In genomic region chr14:81415781-81416180, GRCh38 we compare ENCODE assay signal across 24 cellular contexts. TPM values are rescaled to one million over a fixed set of nuclear protein-coding genes. Genes with fewer than 3 reads are reported as not detected.
"Had no signal": no experiment of that assay in that cellular context is flagged by ENCODE, and none has a peak within 500 bp of the region (broad histone marks: within the 10 kb centered on the region; RNA-seq: fewer than 3 reads in every experiment).

No MANE protein-coding gene starts in this region.

- FAIRE-seq: endothelial cell of umbilical vein had no signal

- H3K27ac Mint-ChIP-seq: activated CD4-positive, alpha-beta T cell treated with anti-CD3 and anti-CD28 coated beads, Interleukin-2, amount 10 ng/mL, durations not matched to agents 24 days and 14 days; activated CD8-positive, alpha-beta memory T cell treated with anti-CD3 and anti-CD28 coated beads, Interleukin-2, amount 10 ng/mL, durations not matched to agents 7 days and 5 days; activated CD8-positive, alpha-beta T cell treated with anti-CD3 and anti-CD28 coated beads for 36 hours; activated naive CD4-positive, alpha-beta T cell treated with anti-CD3 and anti-CD28 coated beads, Interleukin-2, amount 10 ng/mL, durations not matched to agents 7 days and 5 days; effector memory CD8-positive, alpha-beta T cell; stimulated activated naive CD8-positive, alpha-beta T cell treated with anti-CD3 and anti-CD28 coated beads, Interleukin-15, Interleukin-2, amounts not matched to agents 100 ng/mL and 50 ng/mL, for 24 hours; T-helper 1 cell treated with Interleukin-12 subunit alpha and Interleukin-12 subunit beta and Interleukin-4 antibody, amounts not matched to agents 30 μg/mL and 1 μg/mL, for 36 hours had no signal

- H3K9me3 ChIP-seq: tibial nerve had no signal

- H3K36me3 Mint-ChIP-seq: activated CD8-positive, alpha-beta memory T cell treated with anti-CD3 and anti-CD28 coated beads, Interleukin-2, amount 10 ng/mL, durations not matched to agents 7 days and 5 days; activated naive CD4-positive, alpha-beta T cell treated with anti-CD3 and anti-CD28 coated beads, Interleukin-2, amount 10 ng/mL, durations not matched to agents 7 days and 5 days had no signal

- H3K4me1 Mint-ChIP-seq: activated CD4-positive, alpha-beta T cell treated with anti-CD3 and anti-CD28 coated beads, Interleukin-2, amount 10 ng/mL, durations not matched to agents 24 days and 14 days had no signal

- H3K27ac ChIP-seq: brain microvascular endothelial cell, tibial nerve had no signal

- H3K36me3 ChIP-seq: brain microvascular endothelial cell, tibial nerve had no signal

- ATAC-seq: activated CD4-positive, CD25-positive, alpha-beta regulatory T cell treated with anti-CD3 and anti-CD28 coated beads, Interleukin-2, amount 50 U/mL, for 24 hours; activated CD8-positive, alpha-beta memory T cell treated with anti-CD3 and anti-CD28 coated beads, Interleukin-2, amount 10 ng/mL, durations not matched to agents 7 days and 5 days; activated CD8-positive, alpha-beta T cell treated with anti-CD3 and anti-CD28 coated beads for 36 hours; esophagus mucosa had no signal

- H3K4me3 Mint-ChIP-seq: activated CD4-positive, alpha-beta T cell treated with anti-CD3 and anti-CD28 coated beads, Interleukin-2, amount 10 ng/mL, durations not matched to agents 24 days and 14 days; activated CD8-positive, alpha-beta memory T cell treated with anti-CD3 and anti-CD28 coated beads, Interleukin-2, amount 10 ng/mL, durations not matched to agents 7 days and 5 days; activated CD8-positive, alpha-beta T cell treated with anti-CD3 and anti-CD28 coated beads for 36 hours; activated naive CD4-positive, alpha-beta T cell treated with anti-CD3 and anti-CD28 coated beads, Interleukin-2, amount 10 ng/mL, durations not matched to agents 7 days and 5 days; effector memory CD8-positive, alpha-beta T cell; stimulated activated naive CD8-positive, alpha-beta T cell treated with anti-CD3 and anti-CD28 coated beads, Interleukin-15, Interleukin-2, amounts not matched to agents 100 ng/mL and 50 ng/mL, for 24 hours; T-helper 1 cell treated with Interleukin-12 subunit alpha and Interleukin-12 subunit beta and Interleukin-4 antibody, amounts not matched to agents 30 μg/mL and 1 μg/mL, for 36 hours had no signal

- H3K27me3 ChIP-seq: brain microvascular endothelial cell, dorsolateral prefrontal cortex, tibial nerve had no signal

- DNase-seq: activated CD4-positive, alpha-beta T cell treated with anti-CD3 and anti-CD28 coated beads, Interleukin-2, amount 10 ng/mL, durations not matched to agents 24 days and 14 days; activated CD8-positive, alpha-beta memory T cell treated with anti-CD3 and anti-CD28 coated beads, Interleukin-2, amount 10 ng/mL, durations not matched to agents 7 days and 5 days; activated CD8-positive, alpha-beta T cell treated with anti-CD3 and anti-CD28 coated beads for 36 hours; activated effector memory CD4-positive, alpha-beta T cell treated with anti-CD3 and anti-CD28 coated beads, Interleukin-2, amount 50 U/mL, for 16 hours; activated naive CD4-positive, alpha-beta T cell treated with anti-CD3 and anti-CD28 coated beads, Interleukin-2, amount 10 ng/mL, durations not matched to agents 7 days and 5 days; activated T-cell treated with anti-CD3 and anti-CD28 coated beads for 4 hours; aorta; brain microvascular endothelial cell; central memory CD4-positive, alpha-beta T cell; dorsolateral prefrontal cortex; effector memory CD8-positive, alpha-beta T cell; foreskin melanocyte; glutamatergic neuron; hippocampal formation; mesenchymal stem cell; occipital lobe; stimulated activated CD4-positive, alpha-beta T cell treated with anti-CD3 and anti-CD28 coated beads, Interleukin-4, amount 100 ng/mL, for 24 hours; T1000 had no signal

- H3K4me3 ChIP-seq: dorsolateral prefrontal cortex, tibial nerve had no signal

- H3K9me3 Mint-ChIP-seq: effector memory CD8-positive, alpha-beta T cell had no signal

RNA-seq across cellular contexts. Expression of gene STON2, which starts 15.7 kb away (rescaled TPM):
- total RNA-seq: endothelial cell of umbilical vein had no signal
- polyA plus RNA-seq: endothelial cell of umbilical vein had no signal
